22 cellular contexts compared by ENCODE assay signal in the genomic region with DNA sequence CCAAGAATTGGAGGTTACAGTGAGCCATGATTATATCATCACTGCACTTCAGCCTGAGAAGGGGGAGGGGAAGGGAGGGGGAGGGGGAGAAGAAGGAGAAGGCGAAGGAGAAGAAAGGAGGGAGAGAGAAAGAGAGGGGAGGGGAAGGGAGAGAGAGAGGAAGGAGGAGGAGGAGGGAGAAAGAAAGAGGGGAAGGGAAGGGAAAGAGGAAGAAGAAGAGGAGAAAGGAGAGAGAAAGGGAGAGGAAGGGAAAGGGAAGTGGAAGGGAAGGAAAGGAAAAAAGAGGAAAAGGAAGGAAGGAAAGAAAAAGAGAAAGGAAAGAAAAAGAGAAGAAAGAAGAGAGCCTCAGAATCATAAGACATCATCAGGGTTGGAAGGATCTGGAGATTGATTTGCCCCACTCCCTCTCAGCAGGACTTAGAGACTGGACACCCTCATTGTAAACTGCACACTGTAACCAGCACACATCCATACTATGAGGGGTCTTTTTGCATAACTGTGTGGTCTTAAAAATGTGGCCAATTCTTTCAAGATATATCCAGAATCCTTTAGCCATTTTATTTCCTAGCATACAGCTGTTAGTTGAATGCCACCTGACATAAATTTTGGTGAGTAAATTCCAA.
DNase-seq lines count a peak whose midpoint lies in the region; ATAC-seq, FAIRE-seq and TF ChIP-seq lines count a peak whose summit lies in the region.
"Had no signal": no experiment of that assay in that cellular context is flagged by ENCODE, and none has a peak within 500 bp of the region (broad histone marks: within the 10 kb centered on the region; RNA-seq: fewer than 3 reads in every experiment).

No MANE protein-coding gene starts in this region.

- H3K18ac ChIP-seq in H1 (ENCODE audit: extremely low read depth, low read length), result no peak overlapping the region

- peak overlapping the region; percentile 1; the same call in 1 of the 3 replicates for H3K4me2 ChIP-seq in A549
- peak overlapping the region in 1 of 2 experiments; percentile 44; a peak in 1 of 4 replicates for H3K4me2 ChIP-seq in H1 (ENCODE audit: insufficient read depth in 1 of 2, low read depth in 2 of 2, low read length in 2 of 2)
- H3K4me2 ChIP-seq: BLaER1, KMS-11 had no signal

- H2BK5ac ChIP-seq in H1 (ENCODE audit: low read depth, low read length), result no peak overlapping the region

- H3K27ac ChIP-seq in A549 (no peak overlapping the region), HEK293 (ENCODE audit: extremely low read depth, low read depth, low read length) (no peak overlapping the region), H1 (ENCODE audit: low read depth, low read length) (no peak overlapping the region), stomach (peak overlapping the region in 4 of 5 donors; percentile 42 to 75 (median 64))
- H3K27ac ChIP-seq: BLaER1, KMS-11, RWPE1 had no signal

- no peak overlapping the region for H3K4ac ChIP-seq in H1 (replicated peaks; ENCODE audit: insufficient read length, low read depth, low read length)

- H3K27me3 ChIP-seq in H1 (replicated peaks in 1 of 4; ENCODE audit: control insufficient read depth in 3 of 4, extremely low read depth in 1 of 4, insufficient read depth in 3 of 4, low read length in 3 of 4) (no peaks in the 10 kb centered on the region), stomach (no peaks in the 10 kb centered on the region)
- H3K27me3 ChIP-seq: BLaER1 had no signal

- no peak overlapping the region for H4K5ac ChIP-seq in H1 (ENCODE audit: insufficient read length, low read depth, low read length)

- peaks cover 3% of the 10 kb centered on the region; the same call in 1 of the 2 replicates for H3K79me1 ChIP-seq in H1 (ENCODE audit: low read depth, low read length)

- TF ChIP-seq RAD21 in A549 (conservative IDR thresholded peaks at IDR 0.05 in 1 of 2, IDR thresholded peaks at IDR 0.05 in 1 of 2) (no peak), H1 (IDR thresholded peaks at IDR 0.05 in 1 of 2, conservative IDR thresholded peaks at IDR 0.05 in 1 of 2; ENCODE audit: low read depth in 2 of 2, low read length in 2 of 2) (no peak)

- no peak for FAIRE-seq in A549 (lab: Jason Lieb, UNC)
- no peak for FAIRE-seq in H1 (lab: Jason Lieb, UNC)
- FAIRE-seq: GM12891, GM18507 had no signal

- POLR2A ChIA-PET in A549 (lab: Yijun Ruan, JAX), result no interaction called here
- POLR2A ChIA-PET in HEK293 (lab: Yijun Ruan, JAX), result no interaction called here
- POLR2A ChIA-PET in H1 (lab: Charles Lee; ENCODE audit: partially characterized antibody), result interaction anchor here (0.6 kb wide), 1 partner anchor 9 kb away, joined by 3 read pairs; no protein-coding TSS in a partner anchor

- H3K23me2 ChIP-seq in H1 (ENCODE audit: low read depth, low read length), result no peaks in the 10 kb centered on the region

- H3K4me3 ChIP-seq in A549 (no peak overlapping the region), HEK293 (ENCODE audit: low read depth, low read length) (no peak overlapping the region), H1 (ENCODE audit: extremely low read depth in 1 of 4, insufficient read depth in 2 of 4, low read depth in 3 of 4, low read length in 4 of 4) (no peak overlapping the region), stomach (no peak overlapping the region)
- H3K4me3 ChIP-seq: BLaER1 had no signal

- H3K9me3 ChIP-seq in A549 (no peaks in the 10 kb centered on the region), HEK293 (ENCODE audit: control insufficient read depth, insufficient read depth, low read depth, low read length) (no peaks in the 10 kb centered on the region), H1 (ENCODE audit: insufficient read depth in 2 of 2, low read depth in 1 of 2, low read length in 1 of 2) (no peaks in the 10 kb centered on the region), stomach (no peaks in the 10 kb centered on the region)
- H3K9me3 ChIP-seq: BLaER1 had no signal

- H2AFZ ChIP-seq in H1 (ENCODE audit: low read length), result no peak overlapping the region

- H2BK15ac ChIP-seq in H1 (ENCODE audit: low read length), result no peak overlapping the region; the same call in 1 of the 2 replicates

- H3K79me2 ChIP-seq in H1 (ENCODE audit: control insufficient read depth in 1 of 2, insufficient read depth in 2 of 2, low read length in 2 of 2), result no peaks in the 10 kb centered on the region

- ATAC-seq in A549, result no peak
- no peak for ATAC-seq in HG02870 (IDR thresholded peaks at IDR 0.05; ENCODE audit: unreplicated experiment)
- ATAC-seq in HG02678 (IDR thresholded peaks at IDR 0.05; ENCODE audit: unreplicated experiment), result no peak
- ATAC-seq: PC-3, SK-N-SH treated with all-trans-retinoic acid at 6 μM for 48 hours had no signal

- CTCF ChIA-PET in A549 (lab: Yijun Ruan, JAX), result no interaction called here
- CTCF ChIA-PET in HEK293 (lab: Yijun Ruan, JAX), result no interaction called here
- CTCF ChIA-PET in H1 (lab: Charles Lee; ENCODE audit: partially characterized antibody), result interaction anchor here (0.6 to 1.1 kb wide), 3 partner anchors 20 to 882 kb away, joined by 3 read pairs; no protein-coding TSS in a partner anchor

- DNase-seq in A549 (ENCODE audit: low read depth in 1 of 2, low spot score in 1 of 2) (no peak), H1 (ENCODE audit: low read depth in 1 of 2, low spot score in 2 of 2) (no peak), stomach (no peak)
- DNase-seq in stimulated activated CD4-positive, alpha-beta T cell treated with anti-CD3 and anti-CD28 coated beads, Interleukin-2, amount 100 ng/mL, for 24 hours, result no peak
- DNase-seq: CD4-positive, alpha-beta memory T cell; DMS53; EL; H9; NCI-H1417 treated with DMSO at 0.1 percent for 48 hours; NCI-H1930; NCI-H526; PC-3; SIG-M5 had no signal

- intact Hi-C loops in stomach (cut with DNase I; ENCODE audit: low total_unique reads), result no loop called here

- no peak overlapping the region for H3K56ac ChIP-seq in H1 (replicated peaks; ENCODE audit: insufficient read length, low read depth, low read length)

- TF ChIP-seq EP300 in A549 (IDR thresholded peaks at IDR 0.05) (no peak), H1 (IDR thresholded peaks at IDR 0.05; ENCODE audit: borderline replicate concordance in 1 of 2, low read depth in 2 of 2, low read length in 2 of 2) (no peak), stomach (IDR thresholded peaks at IDR 0.05) (no peak)

- H4K8ac ChIP-seq in H1 (ENCODE audit: extremely low read depth, insufficient read depth, low read length), result no peak overlapping the region

- no peak for TF ChIP-seq CTCF in A549 (IDR thresholded peaks at IDR 0.05)
- TF ChIP-seq CTCF in HEK293 (tag by site-specific recombination; IDR thresholded peaks at IDR 0.05), result no peak
- TF ChIP-seq CTCF in H1 (IDR thresholded peaks at IDR 0.05; ENCODE audit: control extremely low read depth in 1 of 3, insufficient read depth in 1 of 3, low read depth in 1 of 3, low read length in 3 of 3), result no peak
- no peak for TF ChIP-seq CTCF in stomach (IDR thresholded peaks at IDR 0.05)

- TF ChIP-seq POLR2A in A549 (IDR thresholded peaks at IDR 0.05; ENCODE audit: low read length) (no peak), H1 (IDR thresholded peaks at IDR 0.05; ENCODE audit: control extremely low read depth in 1 of 2, low read depth in 2 of 2, low read length in 2 of 2) (no peak), stomach (IDR thresholded peaks at IDR 0.05) (no peak)

- H2BK12ac ChIP-seq in H1 (ENCODE audit: low read depth, low read length), result no peak overlapping the region

- no peaks in the 10 kb centered on the region for H3K36me3 ChIP-seq in HEK293 (ENCODE audit: control insufficient read depth in 2 of 2, insufficient read depth in 1 of 2, low read length in 2 of 2)
- H3K36me3 ChIP-seq in H1 (ENCODE audit: control insufficient read depth in 2 of 4, insufficient read depth in 4 of 4, low read length in 3 of 4), result no peaks in the 10 kb centered on the region
- no peaks in the 10 kb centered on the region for H3K36me3 ChIP-seq in stomach
- H3K36me3 ChIP-seq: BLaER1 had no signal

- no peak overlapping the region for H2BK120ac ChIP-seq in H1 (replicated peaks; ENCODE audit: low read depth, low read length)

- no peak overlapping the region for H3K9ac ChIP-seq in H1 (replicated peaks in 1 of 4; ENCODE audit: extremely low read depth in 1 of 4, low read depth in 3 of 4, low read length in 3 of 4)
- H3K9ac ChIP-seq: BLaER1, KMS-11 had no signal

- H2AK5ac ChIP-seq in H1 (ENCODE audit: low read depth, low read length), result no peak overlapping the region; the same call in 1 of the 2 replicates

- H3K14ac ChIP-seq in H1 (ENCODE audit: insufficient read length), result no peak overlapping the region

- WGBS in A549 (ENCODE audit: missing lambda C conversion rate), result 29% methylated on average over 1 of the region's 1 CpG
- 17% methylated on average over 1 of the region's 1 CpG; no CpG with 5 or more reads in 1 of the 2 experiments for WGBS in H1 (ENCODE audit: extremely low coverage in 1 of 2, insufficient coverage in 1 of 2, insufficient read length in 1 of 2, insufficient replicate concordance in 2 of 2, low coverage in 1 of 2, low lambda C conversion rate in 2 of 2, missing lambda C conversion rate in 1 of 2), 2 experiments
- 88 to 95% (median 90%) methylated on average over 1 of the region's 1 CpG for WGBS in stomach, 5 donors

- H4K91ac ChIP-seq in H1 (replicated peaks; ENCODE audit: insufficient read length, low read length), result no peak overlapping the region

- no peak overlapping the region for H3K23ac ChIP-seq in H1 (ENCODE audit: insufficient read length)

- no peak overlapping the region for H2BK20ac ChIP-seq in H1 (ENCODE audit: low read length)

- no peaks in the 10 kb centered on the region for H4K20me1 ChIP-seq in H1 (replicated peaks in 1 of 2; ENCODE audit: control insufficient read depth in 1 of 2, insufficient read depth in 2 of 2, low read length in 2 of 2)

- peaks cover 34% of the 10 kb centered on the region for H3K4me1 ChIP-seq in A549
- H3K4me1 ChIP-seq in HEK293 (ENCODE audit: control insufficient read depth, insufficient read depth, low read length), result peaks cover 5% of the 10 kb centered on the region
- H3K4me1 ChIP-seq in H1 (replicated peaks in 1 of 4; ENCODE audit: control insufficient read depth in 3 of 4, insufficient read depth in 4 of 4, low read length in 3 of 4), result peaks cover 0 to 9% (median 2%) of the 10 kb centered on the region in 4 experiments; a peak in 5 of 7 replicates
- H3K4me1 ChIP-seq in stomach, result peaks cover 20 to 77% (median 37%) of the 10 kb centered on the region in 4 donors
- H3K4me1 ChIP-seq: BLaER1 had no signal

TF ChIP-seq in A549, 52 proteins besides CTCF, POLR2A, EP300 and RAD21 (continues in another document):
- no peak for TF ChIP-seq HOXB5 (CRISPR knock-in tag; IDR thresholded peaks at IDR 0.05)
- TF ChIP-seq HDAC2 (IDR thresholded peaks at IDR 0.05), result no peak

TF ChIP-seq in H1, 55 proteins besides CTCF, POLR2A, EP300 and RAD21 (continues in another document):
- TF ChIP-seq SIX5 (IDR thresholded peaks at IDR 0.05; ENCODE audit: low read depth, low read length) (no peak), JUN (IDR thresholded peaks at IDR 0.05; ENCODE audit: low read depth, low read length) (no peak)

Comparison
In these comparisons a context has a peak if more than half of its experiments do, and no peak if none do; other contexts are left out.
1. H3K27ac ChIP-seq: peak in stomach (4 of 5); none in A549 (0 of 2), HEK293 (single experiment) and H1 (single experiment).